ENCODE assay signal across 7 cellular contexts in the genomic region with DNA sequence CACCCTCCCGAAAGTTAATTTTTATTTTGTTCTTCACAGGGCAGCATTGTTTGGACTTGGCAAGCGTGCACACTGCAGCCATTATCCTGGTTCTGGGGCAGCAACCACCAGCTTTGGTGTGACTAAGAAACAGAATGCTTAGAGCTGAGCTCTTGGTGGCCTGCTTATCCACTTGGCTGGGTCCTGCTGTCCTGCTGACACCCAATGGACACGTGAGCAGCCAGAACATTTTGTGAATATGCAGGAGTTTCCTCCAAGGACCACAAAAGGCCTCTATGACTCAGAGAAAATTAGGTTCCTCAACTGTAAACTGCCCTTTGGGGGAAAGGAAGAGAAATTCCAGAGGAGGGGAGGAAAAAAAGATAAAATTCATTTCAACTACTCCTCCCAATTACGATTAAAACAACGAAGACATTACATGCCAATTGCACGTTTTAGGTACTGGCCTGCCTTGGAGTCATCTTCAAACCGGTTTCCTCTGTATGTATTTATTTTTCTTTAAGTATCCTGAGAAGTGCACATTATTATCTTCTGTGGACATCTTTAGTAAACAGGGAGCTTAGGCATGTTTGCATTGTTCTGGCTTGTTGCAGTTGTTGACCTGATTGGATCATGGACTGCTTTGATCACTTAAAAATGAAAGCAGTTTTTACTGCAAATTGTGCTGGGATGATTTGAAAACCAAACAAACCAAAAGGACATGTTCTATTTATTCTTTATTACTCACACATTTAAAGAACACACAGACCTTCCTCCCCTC.
DNase-seq lines count a peak whose midpoint lies in the region; FAIRE-seq and TF ChIP-seq lines count a peak whose summit lies in the region.

No MANE protein-coding gene starts in this region.

- H3K36me3 Mint-ChIP-seq in activated naive CD4-positive, alpha-beta T cell treated with anti-CD3 and anti-CD28 coated beads for 36 hours (ENCODE audit: low read depth), result peaks cover 1% of the 10 kb centered on the region

- intact Hi-C loops in kidney (cut with DNase I), result no loop called here
- intact Hi-C loops in activated naive CD4-positive, alpha-beta T cell treated with anti-CD3 and anti-CD28 coated beads for 36 hours (cut with micrococcal nuclease), result no loop called here

- H3K4me1 ChIP-seq in kidney (ENCODE audit: control insufficient read depth in 1 of 2, insufficient read depth in 1 of 2, low read depth in 1 of 2, low read length in 2 of 2) (no peaks in the 10 kb centered on the region), tibial nerve (peaks cover 0 to 20% (median 7%) of the 10 kb centered on the region in 4 donors)

- TF ChIP-seq EP300 in tibial nerve (IDR thresholded peaks at IDR 0.05), result peak in 1 of 2 donors; percentile 76

- no peak for FAIRE-seq in kidney (lab: Jason Lieb, UNC)

- H3K4me3 ChIP-seq in LNCaP clone FGC (ENCODE audit: low read depth, low read length), result 0 out of 2 replicates have a peak overlapping the region, but pooled peaks have one; percentile 14
- no peak overlapping the region for H3K4me3 ChIP-seq in kidney (ENCODE audit: low read length in 2 of 2)
- H3K4me3 ChIP-seq in tibial nerve, result peak overlapping the region in 1 of 4 donors; percentile 0

- no peaks in the 10 kb centered on the region for H3K4me1 Mint-ChIP-seq in activated naive CD4-positive, alpha-beta T cell treated with anti-CD3 and anti-CD28 coated beads for 36 hours (ENCODE audit: low read depth)

- H3K36me3 ChIP-seq in kidney (ENCODE audit: control insufficient read depth in 1 of 2, insufficient read depth in 2 of 2, low read length in 2 of 2), result no peaks in the 10 kb centered on the region
- no peaks in the 10 kb centered on the region for H3K36me3 ChIP-seq in tibial nerve

- no peak overlapping the region for H3K4me3 Mint-ChIP-seq in activated naive CD4-positive, alpha-beta T cell treated with anti-CD3 and anti-CD28 coated beads for 36 hours

- TF ChIP-seq POLR2A in tibial nerve (IDR thresholded peaks at IDR 0.05), result no peak

- H3K9ac ChIP-seq in kidney (ENCODE audit: low read length in 2 of 2), result no peak overlapping the region

- TF ChIP-seq CTCF in LNCaP clone FGC (IDR thresholded peaks at IDR 0.05; ENCODE audit: control insufficient read depth, extremely low read depth, insufficient read depth) (no peak), kidney (IDR thresholded peaks at IDR 0.05; ENCODE audit: borderline replicate concordance, extremely low read depth, insufficient read depth) (no peak), tibial nerve (IDR thresholded peaks at IDR 0.05) (no peak)

- 22 to 26% methylated on average over 7 of the region's 7 CpGs for WGBS in tibial nerve, 2 donors

- H3K9me3 Mint-ChIP-seq in activated naive CD4-positive, alpha-beta T cell treated with anti-CD3 and anti-CD28 coated beads for 36 hours, result peaks cover 7% of the 10 kb centered on the region

- H3K27me3 ChIP-seq in tibial nerve, result no peaks in the 10 kb centered on the region

- H3K9me3 ChIP-seq in kidney (ENCODE audit: control insufficient read depth in 1 of 2, low read length in 2 of 2) (no peaks in the 10 kb centered on the region), tibial nerve (peaks cover 0 to 8% (median 0%) of the 10 kb centered on the region in 4 donors)

- H3K27ac Mint-ChIP-seq in activated naive CD4-positive, alpha-beta T cell treated with anti-CD3 and anti-CD28 coated beads for 36 hours, result no peak overlapping the region

- CTCF ChIA-PET in activated naive CD4-positive, alpha-beta T cell treated with anti-CD3 and anti-CD28 coated beads for 36 hours (lab: Charles Lee), result interaction anchor here (1.3 kb wide), 1 partner anchor 9 kb away, joined by 3 read pairs; no protein-coding TSS in a partner anchor

- DNase-seq in LNCaP clone FGC (ENCODE audit: low read depth) (peak; percentile 99), astrocyte of the hippocampus (ENCODE audit: low read depth, low spot score) (peak; percentile 91), kidney (peak; percentile 85), tibial nerve (ENCODE audit: low spot score in 2 of 2) (peak; percentile 42 to 44), HT-29 (ENCODE audit: low spot score) (no peak), NCI-H1105 (lab: John Stamatoyannopoulos, UW) (no peak)
- no peak for DNase-seq in activated naive CD4-positive, alpha-beta T cell treated with anti-CD3 and anti-CD28 coated beads for 36 hours

- no peak overlapping the region for H3K27ac ChIP-seq in kidney (ENCODE audit: low read depth in 2 of 2, low read length in 2 of 2)
- H3K27ac ChIP-seq in tibial nerve, result peak overlapping the region in 2 of 4 donors; percentile 40 to 51

- H3K27me3 Mint-ChIP-seq in activated naive CD4-positive, alpha-beta T cell treated with anti-CD3 and anti-CD28 coated beads for 36 hours (ENCODE audit: low read depth), result no peaks in the 10 kb centered on the region

Comparison
In these comparisons a context has a peak if more than half of its experiments do, and no peak if none do; other contexts are left out.
1. DNase-seq: peak in LNCaP clone FGC (single experiment), astrocyte of the hippocampus (single experiment), kidney (single experiment) and tibial nerve (2 of 2); none in HT-29 (single experiment), activated naive CD4-positive, alpha-beta T cell treated with anti-CD3 and anti-CD28 coated beads for 36 hours (single experiment) and NCI-H1105 (single experiment).